21 cellular contexts compared by ENCODE assay signal in the genomic region with DNA sequence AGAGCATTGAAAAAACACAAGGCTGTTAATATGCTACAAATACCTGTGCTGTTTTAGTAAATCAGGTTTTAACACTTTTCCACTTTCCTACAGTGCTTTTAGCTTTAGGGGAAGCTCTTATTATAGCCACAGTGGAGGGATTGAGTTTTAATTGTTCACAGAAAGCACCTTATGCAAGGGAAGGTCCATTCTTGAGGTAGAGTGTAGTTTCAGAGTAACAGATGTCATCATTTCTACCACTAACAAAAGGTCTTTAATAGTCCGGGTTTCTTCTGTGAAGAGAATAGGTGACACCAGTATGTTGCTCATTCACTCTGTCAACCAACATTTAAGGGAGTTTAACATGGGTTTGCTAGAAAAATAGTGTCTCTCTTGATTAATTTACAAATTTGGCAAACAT.
DNase-seq lines count a peak whose midpoint lies in the region; ATAC-seq, FAIRE-seq and TF ChIP-seq lines count a peak whose summit lies in the region.
"Had no signal": no experiment of that assay in that cellular context is flagged by ENCODE, and none has a peak within 500 bp of the region (broad histone marks: within the 10 kb centered on the region; RNA-seq: fewer than 3 reads in every experiment).

No MANE protein-coding gene starts in this region.

- H3K4me2 ChIP-seq in trophoblast cell (ENCODE audit: low read length), result no peak overlapping the region

- no peak overlapping the region for H4K91ac ChIP-seq in trophoblast cell (ENCODE audit: low read depth, low read length)

- no peaks in the 10 kb centered on the region for H3K27me3 ChIP-seq in trophoblast cell (ENCODE audit: insufficient read depth, low read length)
- H3K27me3 ChIP-seq: esophagus squamous epithelium, thyroid gland had no signal

- no peak overlapping the region for H2AK5ac ChIP-seq in trophoblast cell (ENCODE audit: low read length)

- H3K36me3 ChIP-seq in trophoblast cell (ENCODE audit: control insufficient read depth in 1 of 2, insufficient read depth in 2 of 2, low read length in 2 of 2), result no peaks in the 10 kb centered on the region
- H3K36me3 ChIP-seq: esophagus squamous epithelium, thyroid gland had no signal

- H3K18ac ChIP-seq in trophoblast cell (ENCODE audit: low read length), result no peak overlapping the region

- peak overlapping the region; percentile 79 for H3K27ac Mint-ChIP-seq in memory B cell

- H3K9ac ChIP-seq in trophoblast cell (ENCODE audit: low read length), result no peak overlapping the region

- no peak overlapping the region for H4K12ac ChIP-seq in trophoblast cell (ENCODE audit: low read depth, low read length)

- H3K27me3 Mint-ChIP-seq in memory B cell, result no peaks in the 10 kb centered on the region
- H3K27me3 Mint-ChIP-seq: CD4-positive, alpha-beta memory T cell had no signal

- no peak overlapping the region for H3K14ac ChIP-seq in trophoblast cell (ENCODE audit: low read length)

- H3K4me3 ChIP-seq in trophoblast cell (ENCODE audit: low read depth, low read length), result no peak overlapping the region
- H3K4me3 ChIP-seq: esophagus squamous epithelium, mucosa of descending colon, thyroid gland had no signal

- no peak overlapping the region for H3K4me3 Mint-ChIP-seq in memory B cell
- H3K4me3 Mint-ChIP-seq: CD4-positive, alpha-beta memory T cell had no signal

- DNase-seq in G401 (ENCODE audit: low spot score) (peak; percentile 11), GM20000 (ENCODE audit: low spot score) (peak; percentile 12), memory B cell (ENCODE audit: low spot score in 2 of 2) (no peak), activated gamma-delta T cell (lab: John Stamatoyannopoulos, UW) (no peak), trophoblast cell (no peak), GM12891 (ENCODE audit: insufficient read length, low spot score) (no peak), mesenteric fat pad (ENCODE audit: low spot score) (no peak)
- DNase-seq: activated CD8-positive, alpha-beta memory T cell treated with anti-CD3 and anti-CD28 coated beads, Interleukin-2, amount 50 U/mL, for 48 hours; activated effector memory CD4-positive, alpha-beta T cell treated with anti-CD3 and anti-CD28 coated beads, Interleukin-2, amount 50 U/mL, for 16 hours; caudate nucleus; CD4-positive, alpha-beta memory T cell; DND-41; esophagus squamous epithelium; left colon; mucosa of descending colon; NCI-H524 treated with DMSO at 0.1 percent for 48 hours; OCI-M1; SHP77 treated with DMSO at 0.1 percent for 48 hours; thyroid gland had no signal

- no peak for TF ChIP-seq CTCF in GM20000 (IDR thresholded peaks at IDR 0.05; ENCODE audit: extremely low read depth, missing control alignments)

- ATAC-seq in HG03342 (IDR thresholded peaks at IDR 0.05; ENCODE audit: unreplicated experiment), result peak; percentile 65
- no peak for ATAC-seq in memory B cell (ENCODE audit: low read depth)
- ATAC-seq: left colon, mucosa of descending colon had no signal

- no peak for TF ChIP-seq POLR2A in GM12891 (IDR thresholded peaks at IDR 0.05; ENCODE audit: low read depth, low read length)

- H2BK12ac ChIP-seq in trophoblast cell (ENCODE audit: low read length), result no peak overlapping the region

- no peaks in the 10 kb centered on the region for H3K79me1 ChIP-seq in trophoblast cell (ENCODE audit: low read length)

- no peak overlapping the region for H3K4ac ChIP-seq in trophoblast cell (ENCODE audit: low read depth, low read length)

- H3K23ac ChIP-seq in trophoblast cell (ENCODE audit: low read length), result no peak overlapping the region

- H3K79me2 ChIP-seq in trophoblast cell (ENCODE audit: control insufficient read depth, insufficient read depth, low read length, poor library complexity), result no peaks in the 10 kb centered on the region

- WGBS in trophoblast cell (ENCODE audit: extremely low coverage, insufficient coverage, insufficient read length), result no CpG with 5 or more reads among the region's 1 CpG

- in situ Hi-C loops in G401 (cut with HindIII; ENCODE audit: low sequenced_read_pairs), result no loop called here

- H3K9me3 ChIP-seq in trophoblast cell (ENCODE audit: insufficient read depth, low read depth, low read length), result no peaks in the 10 kb centered on the region
- H3K9me3 ChIP-seq: esophagus squamous epithelium, mucosa of descending colon, thyroid gland had no signal

- no peak overlapping the region for H2BK120ac ChIP-seq in trophoblast cell (ENCODE audit: insufficient read depth, low read length, poor library complexity)

- no peak overlapping the region for H2AFZ ChIP-seq in trophoblast cell (ENCODE audit: insufficient read depth, low read length, poor library complexity)

- H3K9me3 Mint-ChIP-seq in memory B cell, result no peaks in the 10 kb centered on the region
- H3K9me3 Mint-ChIP-seq: CD4-positive, alpha-beta memory T cell had no signal

- H4K8ac ChIP-seq in trophoblast cell (ENCODE audit: low read depth, low read length), result no peak overlapping the region

- H2BK5ac ChIP-seq in trophoblast cell (ENCODE audit: low read depth, low read length, poor library complexity), result no peak overlapping the region

- H3K27ac ChIP-seq in trophoblast cell (ENCODE audit: low read depth, low read length), result no peak overlapping the region
- H3K27ac ChIP-seq: esophagus squamous epithelium, thyroid gland, VCaP had no signal

- H3K4me1 ChIP-seq in trophoblast cell (ENCODE audit: control insufficient read depth in 1 of 2, insufficient read depth in 2 of 2, low read length in 2 of 2), result no peaks in the 10 kb centered on the region
- H3K4me1 ChIP-seq: thyroid gland had no signal

- FAIRE-seq in GM12891 (lab: Jason Lieb, UNC), result no peak

- H3K36me3 Mint-ChIP-seq in memory B cell, result peaks cover 17% of the 10 kb centered on the region

- peaks cover 35% of the 10 kb centered on the region for H3K4me1 Mint-ChIP-seq in memory B cell

TF ChIP-seq in GM12891, 5 proteins besides CTCF, POLR2A, EP300 and RAD21:
- TF ChIP-seq POLR2AphosphoS5 (IDR thresholded peaks at IDR 0.05; ENCODE audit: low read depth, low read length), result no peak
- no peak for TF ChIP-seq SPI1 (IDR thresholded peaks at IDR 0.05; ENCODE audit: low read depth, low read length)
- no peak for TF ChIP-seq TAF1 (IDR thresholded peaks at IDR 0.05; ENCODE audit: low read depth, low read length)
- no peak for TF ChIP-seq PAX5 (IDR thresholded peaks at IDR 0.05; ENCODE audit: insufficient read depth, low read length, severe bottlenecking)
- no peak for TF ChIP-seq POU2F2 (IDR thresholded peaks at IDR 0.05; ENCODE audit: low read depth, low read length)

Comparison
In these comparisons a context has a peak if more than half of its experiments do, and no peak if none do; other contexts are left out.
1. DNase-seq: peak in G401 (single experiment) and GM20000 (single experiment); none in memory B cell (0 of 2), activated gamma-delta T cell (single experiment), trophoblast cell (0 of 2), GM12891 (single experiment) and mesenteric fat pad (single experiment).